In genomic region chr15:89767411-89767915, GRCh38 we compare ENCODE assay signal across 20 cellular contexts. TPM values are rescaled to one million over a fixed set of nuclear protein-coding genes. Genes with fewer than 3 reads are reported as not detected.
DNase-seq lines count a peak whose midpoint lies in the region; ATAC-seq and TF ChIP-seq lines count a peak whose summit lies in the region.
"Had no signal": no experiment of that assay in that cellular context is flagged by ENCODE, and none has a peak within 500 bp of the region (broad histone marks: within the 10 kb centered on the region; RNA-seq: fewer than 3 reads in every experiment).

No MANE protein-coding gene starts in this region.

- no CpG with 5 or more reads among the region's 8 CpGs for WGBS in IMR-90 (ENCODE audit: extremely low coverage in 2 of 2, insufficient read length in 1 of 2), 2 experiments
- WGBS in right cardiac atrium: 73% methylated on average over 8 of the region's 8 CpGs

- intact Hi-C loops in IMR-90 (cut with micrococcal nuclease) (no loop called here), right cardiac atrium (cut with DNase I) (loop anchor here in 2 of 4 donors (10.0 kb wide), 2 partner anchors 57 to 317 kb away; no protein-coding TSS in a partner anchor)

- no peak overlapping the region for H2BK15ac ChIP-seq in IMR-90 (ENCODE audit: low read depth, low read length)

- H3K27ac ChIP-seq in C4-2B: peak overlapping the region; percentile 70
- H3K27ac ChIP-seq in IMR-90 (ENCODE audit: insufficient read depth, low read length): no peak overlapping the region
- no peak overlapping the region for H3K27ac ChIP-seq in right cardiac atrium (ENCODE audit: low read length)
- H3K27ac ChIP-seq in osteoblast (ENCODE audit: low read depth, low read length): no peak overlapping the region
- H3K27ac ChIP-seq: parathyroid adenoma had no signal

- H2BK20ac ChIP-seq in IMR-90 (ENCODE audit: low read depth, low read length): no peak overlapping the region

- no peak overlapping the region for H3K23ac ChIP-seq in IMR-90 (ENCODE audit: low read depth, low read length)

- no peak overlapping the region for H3K4ac ChIP-seq in IMR-90 (ENCODE audit: low read depth, low read length)

- no peak overlapping the region for H2BK5ac ChIP-seq in IMR-90 (ENCODE audit: low read depth, low read length, poor library complexity, severe bottlenecking)

- CTCF ChIA-PET in IMR-90 (lab: Yijun Ruan, JAX): no interaction called here

- H3K4me3 ChIP-seq in IMR-90 (ENCODE audit: insufficient read depth, low read depth, low read length): no peak overlapping the region
- H3K4me3 ChIP-seq in right cardiac atrium (ENCODE audit: low read length): no peak overlapping the region
- no peak overlapping the region for H3K4me3 ChIP-seq in osteoblast (ENCODE audit: insufficient read depth, low read length)
- H3K4me3 ChIP-seq: suprapubic skin had no signal

- H3K36me3 ChIP-seq in IMR-90 (ENCODE audit: control insufficient read depth, insufficient read depth, low read length) (no peaks in the 10 kb centered on the region), osteoblast (ENCODE audit: insufficient read depth, low read length) (no peaks in the 10 kb centered on the region)
- H3K36me3 ChIP-seq: suprapubic skin had no signal

- H4K8ac ChIP-seq in IMR-90 (ENCODE audit: low read depth in 2 of 2, low read length in 2 of 2): no peak overlapping the region

- TF ChIP-seq POLR2A in IMR-90 (IDR thresholded peaks at IDR 0.05; ENCODE audit: low read depth, low read length): no peak

- no peak overlapping the region for H3K9ac ChIP-seq in IMR-90 (ENCODE audit: low read depth, low read length)
- H3K9ac ChIP-seq: parathyroid adenoma had no signal

- no TSS peak for BruUV-seq in IMR-90 (replicated peaks; lab: Mats Ljungman, UMichigan)

- no peak overlapping the region for H4K91ac ChIP-seq in IMR-90 (ENCODE audit: insufficient read depth, low read depth, low read length)

- H2AFZ ChIP-seq in IMR-90 (replicated peaks; ENCODE audit: low read length, poor library complexity) (peak overlapping the region; percentile 43), osteoblast (ENCODE audit: low read length) (no peak overlapping the region)
- H2AFZ ChIP-seq: parathyroid adenoma had no signal

- no peaks in the 10 kb centered on the region for H4K20me1 ChIP-seq in IMR-90 (ENCODE audit: insufficient read depth, low read length)
- no peaks in the 10 kb centered on the region for H4K20me1 ChIP-seq in osteoblast (ENCODE audit: insufficient read depth, low read length)

- no peak overlapping the region for H2BK120ac ChIP-seq in IMR-90 (ENCODE audit: low read depth, low read length)

- H3K18ac ChIP-seq in IMR-90 (ENCODE audit: low read depth, low read length): no peak overlapping the region

- ATAC-seq in IMR-90 (ENCODE audit: low read depth) (no peak), right cardiac atrium (peak; percentile 14 to 32), GM18868 (IDR thresholded peaks at IDR 0.05; ENCODE audit: unreplicated experiment) (no peak)

- no peaks in the 10 kb centered on the region for H3K9me1 ChIP-seq in IMR-90 (ENCODE audit: insufficient read depth, low read length)

- H3K27me3 ChIP-seq in IMR-90 (ENCODE audit: control insufficient read depth, insufficient read depth, low read length): no peaks in the 10 kb centered on the region
- H3K27me3 ChIP-seq in right cardiac atrium (ENCODE audit: control insufficient read depth, insufficient read depth): no peaks in the 10 kb centered on the region
- no peaks in the 10 kb centered on the region for H3K27me3 ChIP-seq in osteoblast (ENCODE audit: insufficient read depth, low read length)
- H3K27me3 ChIP-seq: suprapubic skin had no signal

- no peak overlapping the region for H3K56ac ChIP-seq in IMR-90 (ENCODE audit: extremely low read depth, insufficient read depth, low read length)

- H3K4me2 ChIP-seq in IMR-90 (ENCODE audit: low read depth, low read length) (no peak overlapping the region), osteoblast (ENCODE audit: insufficient read depth, low read length) (no peak overlapping the region)

- H3K14ac ChIP-seq in IMR-90 (replicated peaks; ENCODE audit: low read depth, low read length): no peak overlapping the region

- DNase-seq in IMR-90: no peak
- DNase-seq in right cardiac atrium: peak in 1 of 3 donors; percentile 11
- DNase-seq in osteoblast (ENCODE audit: insufficient read length, low spot score, missing footprints): peak; percentile 65
- no peak for DNase-seq in activated CD4-positive, alpha-beta T cell treated with anti-CD3 and anti-CD28 coated beads for 4 hours
- DNase-seq in NCI-H2227 treated with DMSO at 0.1 percent for 48 hours (lab: John Stamatoyannopoulos, UW): no peak
- DNase-seq in GM19240 (ENCODE audit: insufficient read length, low spot score): no peak
- DNase-seq: activated CD4-positive, alpha-beta T cell treated with anti-CD3 and anti-CD28 coated beads, Interleukin-2, amount 50 U/mL, for 1 hour; activated CD8-positive, alpha-beta memory T cell treated with anti-CD3 and anti-CD28 coated beads, Interleukin-2, amount 50 U/mL, for 48 hours; activated gamma-delta T cell; CD4-positive, alpha-beta memory T cell; KBM-7; NCI-H2029; NCI-H446 treated with DMSO at 0.1 percent for 48 hours; SHP77; stimulated activated CD4-positive, alpha-beta T cell treated with anti-CD3 and anti-CD28 coated beads, Interleukin-4, amount 100 ng/mL, for 4 hours; T-cell had no signal

- H3K79me2 ChIP-seq in osteoblast (ENCODE audit: insufficient read depth, low read length): no peaks in the 10 kb centered on the region
- H3K79me2 ChIP-seq: parathyroid adenoma had no signal

- no peak overlapping the region for H2AK5ac ChIP-seq in IMR-90 (ENCODE audit: low read depth, low read length)

- peak overlapping the region; percentile 37 for H2AK9ac ChIP-seq in IMR-90 (replicated peaks; ENCODE audit: low read depth, low read length, poor library complexity)

- H4K5ac ChIP-seq in IMR-90 (ENCODE audit: low read depth, low read length): no peak overlapping the region

- POLR2A ChIA-PET in IMR-90 (lab: Charles Lee; ENCODE audit: unreplicated experiment): no interaction called here

- in situ Hi-C loops in IMR-90 (cut with MboI; ENCODE audit: low sequenced_read_pairs): no loop called here

- H3K79me1 ChIP-seq in IMR-90 (ENCODE audit: low read depth in 1 of 2, low read length in 2 of 2): no peaks in the 10 kb centered on the region

- dilution Hi-C loops in IMR-90 (cut with HindIII; ENCODE audit: low sequenced_read_pairs, unreplicated experiment): loop anchor here (25.0 kb wide), 1 partner anchor 95 kb away; no protein-coding TSS in a partner anchor

- no peak for TF ChIP-seq RAD21 in IMR-90 (IDR thresholded peaks at IDR 0.05; ENCODE audit: low read length)

- H3K4me1 ChIP-seq in IMR-90 (ENCODE audit: control insufficient read depth, insufficient read depth, low read length) (peaks cover 12% of the 10 kb centered on the region), right cardiac atrium (ENCODE audit: control insufficient read depth, insufficient read depth, low read length) (peaks cover 2% of the 10 kb centered on the region), osteoblast (ENCODE audit: insufficient read depth, low read length) (peaks cover 13% of the 10 kb centered on the region)
- H3K4me1 ChIP-seq: parathyroid adenoma, suprapubic skin had no signal

- TF ChIP-seq CTCF in C4-2B (conservative IDR thresholded peaks at IDR 0.05) (no peak), IMR-90 (conservative IDR thresholded peaks at IDR 0.05; ENCODE audit: low read depth, low read length) (no peak), osteoblast (IDR thresholded peaks at IDR 0.05; ENCODE audit: extremely low read depth, low read depth, low read length) (no peak)

- H3K9me3 ChIP-seq in IMR-90 (ENCODE audit: control insufficient read depth, insufficient read depth, low read length) (no peaks in the 10 kb centered on the region), right cardiac atrium (ENCODE audit: control insufficient read depth, low read length) (no peaks in the 10 kb centered on the region), osteoblast (ENCODE audit: low read depth, low read length) (no peaks in the 10 kb centered on the region)
- H3K9me3 ChIP-seq: suprapubic skin had no signal

TF ChIP-seq in IMR-90, 13 proteins besides CTCF, POLR2A, EP300 and RAD21 (continues in another document):
- TF ChIP-seq RFX5 (IDR thresholded peaks at IDR 0.05; ENCODE audit: low read depth, low read length) (no peak), SMC3 (IDR thresholded peaks at IDR 0.05; ENCODE audit: low read depth, low read length) (no peak), BHLHE40 (IDR thresholded peaks at IDR 0.05; ENCODE audit: low read depth, low read length) (no peak), USF2 (IDR thresholded peaks at IDR 0.05; ENCODE audit: low read depth, low read length) (no peak), NFE2L2 (IDR thresholded peaks at IDR 0.05; ENCODE audit: low read depth, low read length) (no peak), MAFK (IDR thresholded peaks at IDR 0.05; ENCODE audit: low read depth, low read length) (no peak), MAZ (IDR thresholded peaks at IDR 0.05; ENCODE audit: borderline replicate concordance, low read depth, low read length) (no peak)

RNA-seq across cellular contexts. Expression of gene MESP2, which starts 8.7 kb away (rescaled TPM):
- total RNA-seq in IMR-90 (2012; rRNA removed): 0.18 and 0.28 TPM in 2 replicates
- 0.32 and 0.34 TPM in 2 replicates for polyA plus RNA-seq in IMR-90 (2012; rRNA removed)
- polyA plus RNA-seq in IMR-90 (2012; cell fraction: cytosol; rRNA removed): 0.26 and 0.43 TPM in 2 replicates
- 0.13 and 0.34 TPM in 2 replicates for polyA plus RNA-seq in IMR-90 (2012; cell fraction: nucleus; rRNA removed; ENCODE audit: low replicate concordance)
- total RNA-seq in right cardiac atrium: under 1 TPM in 3 of 4 donors, not detected in 1; 0.29 to 0.34 (median 0.29) TPM
- polyA plus RNA-seq in right cardiac atrium: 0.61 TPM
- total RNA-seq in osteoblast: 0.72 and 1.5 TPM in 2 replicates
- total RNA-seq: CD4-positive, alpha-beta memory T cell; T-cell had no signal
- polyA plus RNA-seq: CD4-positive, alpha-beta memory T cell had no signal

RNA-seq across cellular contexts. Expression of gene MESP1, which starts 16.4 kb away (rescaled TPM):
- total RNA-seq in IMR-90 (2012; rRNA removed) (under 0.01 TPM in 1 of 2 replicates, not detected in the other), right cardiac atrium (1 to 10 TPM; 3.4 to 8.3 (median 7.7) TPM), osteoblast (under 0.01 TPM in 2 replicates)
- polyA plus RNA-seq in IMR-90 (2012; rRNA removed) (0.10 and 0.13 TPM in 2 replicates), right cardiac atrium (5.7 TPM)
- 0.41 and 0.54 TPM in 2 replicates for polyA plus RNA-seq in IMR-90 (2012; cell fraction: cytosol; rRNA removed)
- polyA plus RNA-seq in IMR-90 (2012; cell fraction: nucleus; rRNA removed; ENCODE audit: low replicate concordance): 0.05 and 0.18 TPM in 2 replicates

RNA-seq across cellular contexts. Expression of gene ANPEP, which starts 47.2 kb away (rescaled TPM):
- total RNA-seq in IMR-90 (2012; rRNA removed) (8.4 and 8.6 TPM in 2 replicates), right cardiac atrium (10 to 100 TPM in 3 of 4 donors, 1 to 10 TPM in 1; 8.9 to 16.3 (median 12.1) TPM), osteoblast (87.9 and 98.7 TPM in 2 replicates)
- polyA plus RNA-seq in IMR-90 (2012; rRNA removed) (40.4 and 47.0 TPM in 2 replicates), right cardiac atrium (8.8 TPM)
- 50.7 and 52.3 TPM in 2 replicates for polyA plus RNA-seq in IMR-90 (2012; cell fraction: cytosol; rRNA removed)
- 95.5 and 110 TPM in 2 replicates for polyA plus RNA-seq in IMR-90 (2012; cell fraction: nucleus; rRNA removed; ENCODE audit: low replicate concordance)
- polyA plus RNA-seq: CD4-positive, alpha-beta memory T cell had no signal

Comparison
In these comparisons a context has a peak if more than half of its experiments do, and no peak if none do; other contexts are left out.
1. ATAC-seq: peak in right cardiac atrium (2 of 2); none in IMR-90 (single experiment) and GM18868 (single experiment).